Comparison of ENCODE assay signal across 1 cellular context in genomic region chr1:91884459-91885290, GRCh38.
TF ChIP-seq lines count a peak whose summit lies in the region.

No MANE protein-coding gene starts in this region.

TF ChIP-seq in HEK293, 187 proteins besides CTCF, POLR2A, EP300 and RAD21 (continued from another document):
- TF ChIP-seq PRDM4 (tag by site-specific recombination; IDR thresholded peaks at IDR 0.05) = 0 out of 2 replicates have a peak, but pooled peaks have one; percentile 11
- no peak for TF ChIP-seq ZNF623 (tag by site-specific recombination; IDR thresholded peaks at IDR 0.05)
- TF ChIP-seq ZNF701 (tag by site-specific recombination; IDR thresholded peaks at IDR 0.05) = no peak
- no peak for TF ChIP-seq ZBTB11 (tag by site-specific recombination; conservative IDR thresholded peaks at IDR 0.05; ENCODE audit: low read depth)
- TF ChIP-seq ZBTB49 (tag by site-specific recombination; IDR thresholded peaks at IDR 0.05; ENCODE audit: low read depth) = no peak
- TF ChIP-seq ZNF488 (tag by site-specific recombination; IDR thresholded peaks at IDR 0.05) = no peak
- TF ChIP-seq ZNF549 (tag by site-specific recombination; IDR thresholded peaks at IDR 0.05) = no peak
- no peak for TF ChIP-seq MEIS1 (CRISPR knock-in tag; IDR thresholded peaks at IDR 0.05; ENCODE audit: borderline replicate concordance)
- no peak for TF ChIP-seq ZNF76 (tag by site-specific recombination; IDR thresholded peaks at IDR 0.05; ENCODE audit: borderline replicate concordance, low read depth)
- TF ChIP-seq ZBTB7A (tag by site-specific recombination; IDR thresholded peaks at IDR 0.05; ENCODE audit: low read depth) = no peak
- no peak for TF ChIP-seq ZNF266 (tag by site-specific recombination; IDR thresholded peaks at IDR 0.05; ENCODE audit: low read depth)
- TF ChIP-seq BCL11B (tag by site-specific recombination; IDR thresholded peaks at IDR 0.05; ENCODE audit: low read depth) = no peak
- TF ChIP-seq GLI4 (tag by site-specific recombination; IDR thresholded peaks at IDR 0.05) = no peak
- TF ChIP-seq ZNF391 (tag by site-specific recombination; IDR thresholded peaks at IDR 0.05; ENCODE audit: borderline replicate concordance, low read depth) = no peak
- TF ChIP-seq ZBTB10 (tag by site-specific recombination; IDR thresholded peaks at IDR 0.05) = no peak
- no peak for TF ChIP-seq SP7 (tag by site-specific recombination; IDR thresholded peaks at IDR 0.05)
- TF ChIP-seq YY1 (tag by site-specific recombination; IDR thresholded peaks at IDR 0.05) = no peak
- no peak for TF ChIP-seq ZNF398 (tag by site-specific recombination; IDR thresholded peaks at IDR 0.05)
- no peak for TF ChIP-seq ZEB2 (tag by site-specific recombination; IDR thresholded peaks at IDR 0.05)
- TF ChIP-seq REPIN1 (tag by site-specific recombination; IDR thresholded peaks at IDR 0.05; ENCODE audit: low read depth) = no peak
- no peak for TF ChIP-seq ZNF211 (tag by site-specific recombination; IDR thresholded peaks at IDR 0.05; ENCODE audit: low read depth)
- no peak for TF ChIP-seq ZNF324 (tag by site-specific recombination; IDR thresholded peaks at IDR 0.05)
- 0 out of 2 replicates have a peak, but pooled peaks have one; percentile 1 for TF ChIP-seq PRDM6 (tag by site-specific recombination; IDR thresholded peaks at IDR 0.05)
- no peak for TF ChIP-seq ZFP41 (tag by site-specific recombination; IDR thresholded peaks at IDR 0.05; ENCODE audit: borderline replicate concordance)
